ENCODE assay signal across 1 cellular context in genomic region chr7:105270117-105270516, GRCh38.
TF ChIP-seq lines count a peak whose summit lies in the region.

No MANE protein-coding gene starts in this region.

TF ChIP-seq in WTC11, 78 proteins besides CTCF, POLR2A, EP300 and RAD21 (continued from another document):
- no peak for TF ChIP-seq ARID4B (CRISPR knock-in tag; IDR thresholded peaks at IDR 0.05; ENCODE audit: borderline replicate concordance)
- no peak for TF ChIP-seq USF2 (CRISPR knock-in tag; IDR thresholded peaks at IDR 0.05)
- no peak for TF ChIP-seq ZSCAN18 (CRISPR knock-in tag; IDR thresholded peaks at IDR 0.05)
- no peak for TF ChIP-seq ZNF416 (CRISPR knock-in tag; IDR thresholded peaks at IDR 0.05)
TF ChIP-seq in WTC11: peak in this region for 0.
